In the genomic region with DNA sequence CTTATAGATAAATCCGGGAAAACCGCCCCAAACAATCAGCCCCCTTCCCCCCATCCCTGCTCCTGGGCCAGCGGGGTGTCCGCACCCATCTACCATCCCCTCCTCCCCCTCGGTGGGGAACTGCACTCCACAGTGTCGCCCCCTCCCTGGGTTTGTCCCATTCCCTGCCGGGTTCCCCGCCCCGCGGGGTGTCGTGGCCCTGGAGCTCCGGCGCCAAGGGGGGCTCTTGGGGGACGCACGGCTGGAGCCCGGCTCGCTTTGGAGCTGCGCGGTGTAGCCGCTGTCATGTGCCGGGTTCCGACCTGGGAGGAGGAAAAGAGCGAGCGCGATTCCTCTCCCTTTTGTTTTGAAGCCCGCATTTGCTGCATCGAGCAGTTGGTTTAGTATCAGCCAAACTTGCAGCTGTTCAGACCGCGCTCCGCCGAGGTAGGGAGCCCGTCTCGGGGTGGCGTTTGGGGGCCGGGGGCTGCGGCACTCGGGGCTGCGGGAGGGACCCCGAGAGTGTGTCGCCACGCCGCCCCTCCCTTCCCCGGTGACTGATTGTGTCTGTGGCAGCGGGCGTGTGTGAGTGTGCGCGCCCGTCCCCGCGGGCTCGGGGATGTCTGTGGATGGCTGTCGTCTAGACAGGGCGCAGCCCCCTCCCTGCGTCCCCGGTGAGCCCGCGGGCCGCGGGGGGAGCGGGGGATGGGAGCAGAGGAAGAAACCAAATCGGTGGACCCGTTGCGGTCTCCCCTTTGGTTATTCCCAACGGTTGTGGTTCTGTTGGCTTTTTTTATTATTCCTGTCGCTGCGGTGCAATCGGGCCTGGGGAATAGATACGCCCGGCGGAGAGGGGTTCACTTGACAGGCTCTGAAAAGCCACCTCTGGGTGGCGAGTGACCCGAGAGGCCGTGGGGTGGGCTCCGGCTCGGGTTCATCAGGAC, we compare ENCODE assay signal across 8 cellular contexts. TPM values are rescaled to one million over a fixed set of nuclear protein-coding genes. Genes with fewer than 3 reads are reported as not detected.
DNase-seq lines count a peak whose midpoint lies in the region; ATAC-seq and TF ChIP-seq lines count a peak whose summit lies in the region.

No MANE protein-coding gene starts in this region.

- DNase-seq in NCI-H1694 treated with DMSO at 0.1 percent for 48 hours (lab: John Stamatoyannopoulos, UW) (peak; percentile 29), NCI-H1694 (lab: John Stamatoyannopoulos, UW) (no peak), NCI-H69 (lab: John Stamatoyannopoulos, UW) (peak; percentile 89), esophagus muscularis mucosa (ENCODE audit: extremely low spot score) (no peak), suprapubic skin (ENCODE audit: low spot score in 2 of 2) (peak in 1 of 2 donors; percentile 71)
- DNase-seq in activated T-cell treated with anti-CD3 and anti-CD28 coated beads, Interleukin-2, amount 50 U/mL, for 48 hours: peak; percentile 48 to 58

- TF ChIP-seq EP300 in esophagus muscularis mucosa (IDR thresholded peaks at IDR 0.05) (no peak), suprapubic skin (IDR thresholded peaks at IDR 0.05) (no peak)

- WGBS in esophagus muscularis mucosa: 0% methylated on average over 34 of the region's 75 CpGs
- WGBS in suprapubic skin: 0% methylated on average over 15 of the region's 75 CpGs

- H3K9ac ChIP-seq in mucosa of rectum (ENCODE audit: low read depth in 1 of 2, low read length in 2 of 2): peak overlapping the region; percentile 60 to 76

- H3K27me3 ChIP-seq in esophagus muscularis mucosa: no peaks in the 10 kb centered on the region
- H3K27me3 ChIP-seq in mucosa of rectum (ENCODE audit: control insufficient read depth in 2 of 2, insufficient read depth in 2 of 2, low read length in 2 of 2): no peaks in the 10 kb centered on the region
- no peaks in the 10 kb centered on the region for H3K27me3 ChIP-seq in suprapubic skin

- H3K4me3 ChIP-seq in esophagus muscularis mucosa: peak overlapping the region; percentile 67 to 87 (median 77)
- H3K4me3 ChIP-seq in mucosa of rectum (ENCODE audit: low read length in 2 of 2): peak overlapping the region; percentile 83 to 95
- H3K4me3 ChIP-seq in suprapubic skin: peak overlapping the region; percentile 78

- no peak for ATAC-seq in GM21576 (IDR thresholded peaks at IDR 0.05; ENCODE audit: unreplicated experiment)

- TF ChIP-seq POLR2A in esophagus muscularis mucosa (IDR thresholded peaks at IDR 0.05; ENCODE audit: low read depth) (no peak), suprapubic skin (IDR thresholded peaks at IDR 0.05) (no peak)

- intact Hi-C loops in esophagus muscularis mucosa (cut with DNase I): loop anchor here (2.0 to 10.0 kb wide), 3 partner anchors 62 to 405 kb away; no protein-coding TSS in a partner anchor

- H3K9me3 ChIP-seq in esophagus muscularis mucosa (no peaks in the 10 kb centered on the region), mucosa of rectum (ENCODE audit: control insufficient read depth in 2 of 2, low read length in 2 of 2) (no peaks in the 10 kb centered on the region), suprapubic skin (no peaks in the 10 kb centered on the region)

- TF ChIP-seq CTCF in esophagus muscularis mucosa (IDR thresholded peaks at IDR 0.05): no peak
- no peak for TF ChIP-seq CTCF in suprapubic skin (IDR thresholded peaks at IDR 0.05)

- H3K27ac ChIP-seq in esophagus muscularis mucosa (replicated peaks in 1 of 4): peak overlapping the region; percentile 94 to 98 (median 96)
- H3K27ac ChIP-seq in mucosa of rectum (ENCODE audit: low read depth in 2 of 2, low read length in 2 of 2): peak overlapping the region; percentile 65 to 67
- peak overlapping the region; percentile 93 for H3K27ac ChIP-seq in suprapubic skin

- peaks cover 38 to 51% (median 40%) of the 10 kb centered on the region in 4 donors for H3K4me1 ChIP-seq in esophagus muscularis mucosa
- peaks cover 2 to 5% of the 10 kb centered on the region in 2 donors for H3K4me1 ChIP-seq in mucosa of rectum (ENCODE audit: control insufficient read depth in 2 of 2, insufficient read depth in 2 of 2, low read length in 2 of 2)
- peaks cover 27% of the 10 kb centered on the region for H3K4me1 ChIP-seq in suprapubic skin

- H3K36me3 ChIP-seq in esophagus muscularis mucosa (no peaks in the 10 kb centered on the region), mucosa of rectum (ENCODE audit: control insufficient read depth in 2 of 2, insufficient read depth in 2 of 2, low read length in 2 of 2) (no peaks in the 10 kb centered on the region), suprapubic skin (no peaks in the 10 kb centered on the region)

RNA-seq across cellular contexts. Expression of gene CTIF, which starts 0.8 kb away (rescaled TPM):
- total RNA-seq in esophagus muscularis mucosa: 100 to 1,000 TPM in 2 of 4 donors, 10 to 100 TPM in 2; 63.1 to 137 (median 87.7) TPM
- 10 to 100 TPM; 29.0 to 61.5 (median 37.7) TPM for total RNA-seq in suprapubic skin

Comparison
In these comparisons a context has a peak if more than half of its experiments do, and no peak if none do; other contexts are left out.
1. DNase-seq: peak in NCI-H1694 treated with DMSO at 0.1 percent for 48 hours (single experiment), NCI-H69 (single experiment) and activated T-cell treated with anti-CD3 and anti-CD28 coated beads, Interleukin-2, amount 50 U/mL, for 48 hours (2 of 2); none in NCI-H1694 (single experiment) and esophagus muscularis mucosa (single experiment).
2. Peak in every context shown above with its lines, with median percentiles within 50 percentile points of each other: H3K27ac ChIP-seq and H3K4me3 ChIP-seq.